ENCODE assay signal across 17 cellular contexts in the genomic region with DNA sequence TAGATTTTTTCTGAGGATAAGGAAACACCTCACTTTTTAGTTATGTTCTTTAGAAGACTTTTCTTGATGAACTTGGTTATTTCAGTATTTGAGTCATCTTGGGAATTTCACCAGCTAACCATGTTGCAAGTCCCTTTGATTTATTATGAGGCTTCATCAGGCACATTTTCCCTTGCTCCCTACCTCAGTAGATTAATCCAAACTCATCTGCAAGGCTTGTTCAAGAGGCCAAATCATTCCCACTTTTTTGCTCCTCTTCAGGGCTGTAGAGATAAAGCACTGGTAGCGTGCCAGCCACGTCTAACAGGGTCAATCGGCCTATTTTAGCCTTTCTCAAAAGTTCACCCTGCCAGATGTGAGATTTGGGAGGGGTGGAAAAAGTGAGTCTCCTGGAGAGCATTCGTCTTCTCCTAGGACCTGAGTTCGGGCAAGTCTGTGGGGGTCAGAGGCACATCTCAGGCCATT.
A peak's percentile ranks its signal among the peaks of the same experiment; 100 is the strongest.
DNase-seq lines count a peak whose midpoint lies in the region; ATAC-seq and TF ChIP-seq lines count a peak whose summit lies in the region.
"Had no signal": no experiment of that assay in that cellular context is flagged by ENCODE, and none has a peak within 500 bp of the region (broad histone marks: within the 10 kb centered on the region; RNA-seq: fewer than 3 reads in every experiment).

No MANE protein-coding gene starts in this region.

- no peaks in the 10 kb centered on the region for H3K9me3 ChIP-seq in gastrocnemius medialis
- no peaks in the 10 kb centered on the region for H3K9me3 ChIP-seq in HAP-1

- CTCF ChIA-PET in activated CD4-positive, alpha-beta memory T cell treated with anti-CD3 and anti-CD28 coated beads for 36 hours (lab: Charles Lee) = no interaction called here

- no peaks in the 10 kb centered on the region for H3K4me1 Mint-ChIP-seq in activated CD4-positive, alpha-beta memory T cell treated with anti-CD3 and anti-CD28 coated beads for 36 hours (ENCODE audit: low read depth)
- H3K4me1 Mint-ChIP-seq: activated CD8-positive, alpha-beta memory T cell treated with anti-CD3 and anti-CD28 coated beads, Interleukin-2, amount 10 ng/mL, durations not matched to agents 7 days and 5 days; central memory CD8-positive, alpha-beta T cell had no signal

- H3K27ac ChIP-seq in gastrocnemius medialis = peak overlapping the region in 2 of 4 donors; percentile 9 to 40
- H3K27ac ChIP-seq: BLaER1, PC-9 had no signal

- peaks cover 19 to 21% of the 10 kb centered on the region in 2 donors for H3K4me1 ChIP-seq in gastrocnemius medialis
- no peaks in the 10 kb centered on the region for H3K4me1 ChIP-seq in HAP-1

- H3K36me3 Mint-ChIP-seq in activated CD4-positive, alpha-beta memory T cell treated with anti-CD3 and anti-CD28 coated beads for 36 hours = no peaks in the 10 kb centered on the region
- H3K36me3 Mint-ChIP-seq: activated CD8-positive, alpha-beta memory T cell treated with anti-CD3 and anti-CD28 coated beads, Interleukin-2, amount 10 ng/mL, durations not matched to agents 7 days and 5 days; type B pancreatic cell had no signal

- TF ChIP-seq CTCF in fibroblast of pulmonary artery (IDR thresholded peaks at IDR 0.05; ENCODE audit: low read length, missing control alignments) = no peak
- no peak for TF ChIP-seq CTCF in gastrocnemius medialis (IDR thresholded peaks at IDR 0.05 in 4 of 5, conservative IDR thresholded peaks at IDR 0.05 in 1 of 5)
- no peak for TF ChIP-seq CTCF in GM13976 (IDR thresholded peaks at IDR 0.05; ENCODE audit: borderline replicate concordance, control extremely low read depth, extremely low read depth, insufficient read depth, missing control alignments)

- H3K4me3 Mint-ChIP-seq in activated CD4-positive, alpha-beta memory T cell treated with anti-CD3 and anti-CD28 coated beads for 36 hours = no peak overlapping the region
- H3K4me3 Mint-ChIP-seq: activated CD8-positive, alpha-beta memory T cell treated with anti-CD3 and anti-CD28 coated beads, Interleukin-2, amount 10 ng/mL, durations not matched to agents 7 days and 5 days; central memory CD8-positive, alpha-beta T cell; nephron; type B pancreatic cell had no signal

- H3K4me3 ChIP-seq in fibroblast of pulmonary artery (replicated peaks; ENCODE audit: low read depth, low read length) (no peak overlapping the region), gastrocnemius medialis (no peak overlapping the region), HAP-1 (no peak overlapping the region)
- H3K4me3 ChIP-seq: BLaER1, PC-9 had no signal

- H3K36me3 ChIP-seq in gastrocnemius medialis (no peaks in the 10 kb centered on the region), HAP-1 (replicated peaks) (no peaks in the 10 kb centered on the region)
- H3K36me3 ChIP-seq: BLaER1 had no signal

- peaks cover 8% of the 10 kb centered on the region for H3K27me3 Mint-ChIP-seq in activated CD4-positive, alpha-beta memory T cell treated with anti-CD3 and anti-CD28 coated beads for 36 hours

- TF ChIP-seq POLR2A in gastrocnemius medialis (IDR thresholded peaks at IDR 0.05) = no peak

- DNase-seq in EH (ENCODE audit: low read depth) = peak; percentile 86
- DNase-seq in RPMI7951 (ENCODE audit: low read depth) = peak; percentile 10
- peak; percentile 49 for DNase-seq in fibroblast of pulmonary artery (ENCODE audit: low read depth)
- peak in 1 of 2 donors; percentile 38 for DNase-seq in gastrocnemius medialis
- no peak for DNase-seq in GM13976 (ENCODE audit: low spot score)
- DNase-seq in activated CD4-positive, alpha-beta memory T cell treated with anti-CD3 and anti-CD28 coated beads for 36 hours = no peak
- DNase-seq in HAP-1 (ENCODE audit: low spot score in 2 of 2) = no peak
- DNase-seq: activated CD8-positive, alpha-beta memory T cell treated with anti-CD3 and anti-CD28 coated beads, Interleukin-2, amount 10 ng/mL, durations not matched to agents 7 days and 5 days; effector CD8-positive, alpha-beta T cell; NCI-H1436; NCI-H774; PC-9; stimulated activated naive CD4-positive, alpha-beta T cell treated with Interleukin-2 at 50 U/mL for 16 hours had no signal

- peak; percentile 46 to 55 for ATAC-seq in gastrocnemius medialis
- ATAC-seq: activated CD8-positive, alpha-beta memory T cell treated with anti-CD3 and anti-CD28 coated beads, Interleukin-2, amount 10 ng/mL, durations not matched to agents 7 days and 5 days had no signal

- intact Hi-C loops in gastrocnemius medialis (cut with DNase I; ENCODE audit: low total_unique reads) = loop anchor here (5.0 kb wide), 1 partner anchor 42 kb away; no protein-coding TSS in a partner anchor
- intact Hi-C loops in activated CD4-positive, alpha-beta memory T cell treated with anti-CD3 and anti-CD28 coated beads for 36 hours (cut with micrococcal nuclease) = no loop called here

- in situ Hi-C loops in gastrocnemius medialis (cut with MboI; ENCODE audit: low sequenced_read_pairs in 4 of 4) (no loop called here), GM13976 (cut with MboI; ENCODE audit: low sequenced_read_pairs, unreplicated experiment) (no loop called here), HAP-1 (cut with MboI; ENCODE audit: low sequenced_read_pairs) (no loop called here)

- POLR2A ChIA-PET in activated CD4-positive, alpha-beta memory T cell treated with anti-CD3 and anti-CD28 coated beads for 36 hours (lab: Charles Lee) = no interaction called here

- H3K27me3 ChIP-seq in gastrocnemius medialis (no peaks in the 10 kb centered on the region), HAP-1 (ENCODE audit: low read depth) (no peaks in the 10 kb centered on the region; the same call in 1 of the 2 replicates)
- H3K27me3 ChIP-seq: BLaER1 had no signal

- H3K27ac Mint-ChIP-seq in activated CD4-positive, alpha-beta memory T cell treated with anti-CD3 and anti-CD28 coated beads for 36 hours = no peak overlapping the region
- H3K27ac Mint-ChIP-seq: activated CD8-positive, alpha-beta memory T cell treated with anti-CD3 and anti-CD28 coated beads, Interleukin-2, amount 10 ng/mL, durations not matched to agents 7 days and 5 days; nephron; type B pancreatic cell had no signal

- no peaks in the 10 kb centered on the region for H3K9me3 Mint-ChIP-seq in activated CD4-positive, alpha-beta memory T cell treated with anti-CD3 and anti-CD28 coated beads for 36 hours
- H3K9me3 Mint-ChIP-seq: central memory CD8-positive, alpha-beta T cell; type B pancreatic cell had no signal

Comparison
In these comparisons a context has a peak if more than half of its experiments do, and no peak if none do; other contexts are left out.
1. DNase-seq: peak in EH (single experiment), RPMI7951 (single experiment) and fibroblast of pulmonary artery (single experiment); none in GM13976 (single experiment), activated CD4-positive, alpha-beta memory T cell treated with anti-CD3 and anti-CD28 coated beads for 36 hours (single experiment) and HAP-1 (0 of 2).